In the genomic region with DNA sequence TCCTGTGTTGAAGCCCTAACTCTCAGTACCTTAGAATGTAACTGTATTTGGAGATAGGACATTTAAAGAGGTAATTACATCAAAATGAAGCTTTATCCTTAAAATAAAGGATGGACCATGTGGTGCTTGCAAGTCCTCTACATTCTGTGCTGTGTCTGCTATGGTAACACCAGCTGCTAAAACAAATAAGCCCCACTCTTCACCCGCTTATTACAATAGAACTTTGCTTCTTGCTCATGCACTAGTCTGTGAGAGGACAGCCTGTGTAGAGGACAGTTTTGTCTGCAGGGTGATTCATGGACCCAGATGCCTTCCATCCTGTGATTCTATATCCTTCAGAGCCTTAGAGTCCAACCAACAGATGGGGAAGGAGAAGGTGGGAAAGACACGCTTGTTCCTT, we compare ENCODE assay signal across 1 cellular context.
TF ChIP-seq lines count a peak whose summit lies in the region.

No MANE protein-coding gene starts in this region.

TF ChIP-seq in K562, 482 proteins besides CTCF, POLR2A, EP300 and RAD21:
- TF ChIP-seq, protein P1, sequence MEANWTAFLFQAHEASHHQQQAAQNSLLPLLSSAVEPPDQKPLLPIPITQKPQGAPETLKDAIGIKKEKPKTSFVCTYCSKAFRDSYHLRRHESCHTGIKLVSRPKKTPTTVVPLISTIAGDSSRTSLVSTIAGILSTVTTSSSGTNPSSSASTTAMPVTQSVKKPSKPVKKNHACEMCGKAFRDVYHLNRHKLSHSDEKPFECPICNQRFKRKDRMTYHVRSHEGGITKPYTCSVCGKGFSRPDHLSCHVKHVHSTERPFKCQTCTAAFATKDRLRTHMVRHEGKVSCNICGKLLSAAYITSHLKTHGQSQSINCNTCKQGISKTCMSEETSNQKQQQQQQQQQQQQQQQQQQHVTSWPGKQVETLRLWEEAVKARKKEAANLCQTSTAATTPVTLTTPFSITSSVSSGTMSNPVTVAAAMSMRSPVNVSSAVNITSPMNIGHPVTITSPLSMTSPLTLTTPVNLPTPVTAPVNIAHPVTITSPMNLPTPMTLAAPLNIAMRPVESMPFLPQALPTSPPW (CRISPR knock-in tag; IDR thresholded peaks at IDR 0.05) = no peak
- TF ChIP-seq FOXP1 (CRISPR knock-in tag; IDR thresholded peaks at IDR 0.05) (no peak), HLTF (IDR thresholded peaks at IDR 0.05) (no peak), SMAD1 (IDR thresholded peaks at IDR 0.05; ENCODE audit: low read depth, low read length, partially characterized antibody) (no peak), MAX (CRISPR knock-in tag; IDR thresholded peaks at IDR 0.05) (no peak), PRMT5 (CRISPR knock-in tag; IDR thresholded peaks at IDR 0.05) (no peak), CREM (IDR thresholded peaks at IDR 0.05; ENCODE audit: low read depth) (no peak), ZNF12 (CRISPR knock-in tag; IDR thresholded peaks at IDR 0.05) (peak; percentile 90), TBP (optimal IDR thresholded peaks at IDR 0.05; ENCODE audit: low read depth, low read length) (no peak)
